Comparison of ENCODE assay signal across 2 cellular contexts in the genomic region with DNA sequence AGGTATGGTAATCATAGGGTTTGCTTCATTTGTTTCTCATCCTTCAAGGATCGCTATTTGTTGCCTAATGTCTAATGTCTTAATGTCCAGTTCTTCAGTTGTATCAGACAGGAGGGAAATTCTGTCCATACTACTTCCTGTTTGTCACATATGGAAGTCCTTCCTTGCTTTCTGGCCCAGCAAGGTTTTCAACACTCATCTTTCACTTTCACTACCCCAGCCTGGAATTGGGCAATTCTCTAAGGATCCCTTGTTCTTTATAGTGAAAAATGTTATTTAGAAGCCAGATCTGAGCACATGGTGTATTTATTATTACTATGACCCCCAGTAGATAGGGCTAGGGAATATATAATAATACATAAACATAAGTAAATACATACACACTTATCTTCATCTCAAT.
TF ChIP-seq lines count a peak whose summit lies in the region.

No MANE protein-coding gene starts in this region.

TF ChIP-seq in GM12891, 5 proteins besides CTCF, POLR2A, EP300 and RAD21:
- TF ChIP-seq POU2F2 (IDR thresholded peaks at IDR 0.05; ENCODE audit: low read depth, low read length) (no peak), SPI1 (IDR thresholded peaks at IDR 0.05; ENCODE audit: low read depth, low read length) (no peak), TAF1 (IDR thresholded peaks at IDR 0.05; ENCODE audit: low read depth, low read length) (no peak)

TF ChIP-seq in K562, 482 proteins besides CTCF, POLR2A, EP300 and RAD21:
- TF ChIP-seq SAFB (IDR thresholded peaks at IDR 0.05; ENCODE audit: borderline replicate concordance, low read depth, low read length) (no peak), TRIM28 (IDR thresholded peaks at IDR 0.05) (no peak), ELF1 (tag; IDR thresholded peaks at IDR 0.05) (0 out of 2 replicates have a peak, but pooled peaks have one; percentile 17), FOXK1 (CRISPR knock-in tag; IDR thresholded peaks at IDR 0.05; ENCODE audit: borderline replicate concordance) (no peak), CEBPG (CRISPR knock-in tag; IDR thresholded peaks at IDR 0.05) (no peak), CEBPG (tag; conservative IDR thresholded peaks at IDR 0.05 in 1 of 2, IDR thresholded peaks at IDR 0.05 in 1 of 2) (peak in 1 of 2 experiments; percentile 38; a peak in 1 of 4 replicates), CEBPB (tag; IDR thresholded peaks at IDR 0.05) (peak; percentile 33; the same call in 1 of the 2 replicates), ZNF696 (CRISPR knock-in tag; conservative IDR thresholded peaks at IDR 0.05) (no peak)
- TF ChIP-seq, protein P1, sequence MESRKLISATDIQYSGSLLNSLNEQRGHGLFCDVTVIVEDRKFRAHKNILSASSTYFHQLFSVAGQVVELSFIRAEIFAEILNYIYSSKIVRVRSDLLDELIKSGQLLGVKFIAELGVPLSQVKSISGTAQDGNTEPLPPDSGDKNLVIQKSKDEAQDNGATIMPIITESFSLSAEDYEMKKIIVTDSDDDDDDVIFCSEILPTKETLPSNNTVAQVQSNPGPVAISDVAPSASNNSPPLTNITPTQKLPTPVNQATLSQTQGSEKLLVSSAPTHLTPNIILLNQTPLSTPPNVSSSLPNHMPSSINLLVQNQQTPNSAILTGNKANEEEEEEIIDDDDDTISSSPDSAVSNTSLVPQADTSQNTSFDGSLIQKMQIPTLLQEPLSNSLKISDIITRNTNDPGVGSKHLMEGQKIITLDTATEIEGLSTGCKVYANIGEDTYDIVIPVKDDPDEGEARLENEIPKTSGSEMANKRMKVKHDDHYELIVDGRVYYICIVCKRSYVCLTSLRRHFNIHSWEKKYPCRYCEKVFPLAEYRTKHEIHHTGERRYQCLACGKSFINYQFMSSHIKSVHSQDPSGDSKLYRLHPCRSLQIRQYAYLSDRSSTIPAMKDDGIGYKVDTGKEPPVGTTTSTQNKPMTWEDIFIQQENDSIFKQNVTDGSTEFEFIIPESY (CRISPR knock-in tag; IDR thresholded peaks at IDR 0.05): no peak
